In the genomic region with DNA sequence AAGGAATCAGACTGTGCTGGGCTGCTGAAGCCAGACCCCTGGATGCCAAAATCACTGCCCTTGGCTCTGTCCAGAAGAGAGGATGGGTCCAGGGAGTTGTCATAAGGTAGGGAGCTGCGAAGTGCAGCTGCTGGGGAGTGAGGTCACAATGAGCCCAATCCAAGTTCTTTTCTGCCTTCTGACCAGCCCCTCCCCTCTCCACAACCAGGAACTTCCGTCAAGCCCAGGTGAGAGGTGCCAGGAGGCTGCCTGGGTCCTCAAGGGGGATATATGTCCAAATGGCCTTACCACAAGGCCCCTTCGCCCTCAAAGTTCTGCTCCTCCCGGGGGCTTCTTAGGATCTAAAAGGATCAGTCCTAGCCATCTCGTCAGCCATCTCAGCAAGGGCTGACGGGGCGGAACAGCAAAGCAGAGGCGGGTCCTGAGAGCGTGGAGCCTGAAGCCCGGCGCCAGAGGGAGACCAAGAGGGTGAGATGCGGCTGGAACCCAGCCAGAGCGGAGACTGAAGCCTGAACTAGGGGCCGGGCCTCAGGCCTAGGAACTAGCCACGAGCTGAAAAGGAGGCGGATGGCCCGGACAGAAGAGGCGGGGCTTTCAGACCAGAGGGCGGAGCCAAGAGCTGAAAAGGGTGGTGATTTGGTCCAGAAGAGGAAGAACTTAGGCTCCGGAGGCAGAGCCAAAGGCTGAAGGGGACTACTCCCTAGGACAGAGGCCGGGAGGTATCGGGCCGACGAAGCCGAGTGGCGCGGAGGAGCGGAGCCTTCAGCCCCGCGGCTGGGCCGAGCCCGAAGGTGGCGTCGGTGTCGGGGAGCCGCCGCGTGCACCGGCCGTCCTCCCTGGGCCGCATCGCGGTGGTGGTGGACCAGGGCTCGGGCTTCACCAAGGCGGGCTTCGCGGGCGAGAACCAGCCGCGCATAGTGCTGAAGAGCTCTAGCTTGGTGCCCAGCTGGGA, we compare ENCODE assay signal across 8 cellular contexts. TPM values are rescaled to one million over a fixed set of nuclear protein-coding genes. Genes with fewer than 3 reads are reported as not detected.
DNase-seq lines count a peak whose midpoint lies in the region; ATAC-seq and TF ChIP-seq lines count a peak whose summit lies in the region.

A gene (plus strand): TSS at position 651 of the 952 bp plus-strand sequence. CDS start 555 bp downstream, outside the sequence.

- peak within 1 kb of the TSS; percentile 41 to 60 for H3K9ac ChIP-seq in duodenal mucosa (ENCODE audit: low read depth in 1 of 2, low read length in 2 of 2)
- peak within 1 kb of the TSS in 1 of 2 donors; percentile 52 for H3K9ac ChIP-seq in liver (ENCODE audit: low read depth in 1 of 2, low read length in 2 of 2)

- WGBS in liver = 19% methylated on average over 50 of the region's 50 CpGs

- no peaks in the 10 kb centered on the region for H3K9me3 Mint-ChIP-seq in activated CD4-positive, alpha-beta memory T cell treated with anti-CD3 and anti-CD28 coated beads, Interleukin-2, amount 10 ng/mL, durations not matched to agents 7 days and 5 days

- CTCF ChIA-PET in AG04449 (lab: Yijun Ruan, JAX) = interaction anchor here (0.7 to 8.7 kb wide), 18 partner anchors 13 to 464 kb away, joined by 3 to 99 read pairs (median 5); a partner anchor contains a TSS
- CTCF ChIA-PET in activated CD4-positive, alpha-beta memory T cell treated with anti-CD3 and anti-CD28 coated beads, Interleukin-2, amount 10 ng/mL, durations not matched to agents 7 days and 5 days (lab: Charles Lee) = interaction anchor here (0.6 to 4.9 kb wide), 13 partner anchors 13 to 280 kb away, joined by 3 to 63 read pairs (median 6); a partner anchor contains a TSS

- peaks cover 11% of the 10 kb centered on the region for H3K36me3 Mint-ChIP-seq in activated CD4-positive, alpha-beta memory T cell treated with anti-CD3 and anti-CD28 coated beads, Interleukin-2, amount 10 ng/mL, durations not matched to agents 7 days and 5 days (ENCODE audit: low read depth)

- H3K4me3 ChIP-seq in AG04449 (ENCODE audit: low read depth, low read length) (peak within 1 kb of the TSS; percentile 58), duodenal mucosa (ENCODE audit: low read depth in 1 of 2, low read length in 2 of 2) (peak within 1 kb of the TSS; percentile 58 to 78), liver (ENCODE audit: low read depth in 1 of 3, low read length in 3 of 3) (peak within 1 kb of the TSS; percentile 49 to 64 (median 56))

- H3K27me3 Mint-ChIP-seq in activated CD4-positive, alpha-beta memory T cell treated with anti-CD3 and anti-CD28 coated beads, Interleukin-2, amount 10 ng/mL, durations not matched to agents 7 days and 5 days = no peaks in the 10 kb centered on the region

- TF ChIP-seq CTCF in AG04449 (IDR thresholded peaks at IDR 0.05; ENCODE audit: insufficient read depth, low read length, missing control alignments) (peak; percentile 66), liver (IDR thresholded peaks at IDR 0.05; ENCODE audit: low read depth, low read length, missing input control) (peak; percentile 11)

- peak within 1 kb of the TSS; percentile 90 for H3K27ac Mint-ChIP-seq in activated CD4-positive, alpha-beta memory T cell treated with anti-CD3 and anti-CD28 coated beads, Interleukin-2, amount 10 ng/mL, durations not matched to agents 7 days and 5 days

- H3K36me3 ChIP-seq in duodenal mucosa (ENCODE audit: control insufficient read depth in 1 of 2, insufficient read depth in 2 of 2, low read length in 2 of 2) (peaks cover 9 to 26% of the 10 kb centered on the region in 2 donors), liver (ENCODE audit: control insufficient read depth in 4 of 4, insufficient read depth in 3 of 4, low read depth in 1 of 4, low read length in 3 of 4) (peaks cover 0 to 4% (median 0%) of the 10 kb centered on the region in 4 donors)

- H3K4me3 Mint-ChIP-seq in activated CD4-positive, alpha-beta memory T cell treated with anti-CD3 and anti-CD28 coated beads, Interleukin-2, amount 10 ng/mL, durations not matched to agents 7 days and 5 days = peak within 1 kb of the TSS; percentile 91

- peak in 1 of 2 donors; percentile 58 for TF ChIP-seq RAD21 in liver (IDR thresholded peaks at IDR 0.05)

- POLR2A ChIA-PET in AG04449 (lab: Yijun Ruan, JAX) = interaction anchor here (0.7 to 1.3 kb wide), 4 partner anchors 8 to 224 kb away, joined by 3 to 4 read pairs (median 3); a partner anchor contains a TSS
- POLR2A ChIA-PET in activated CD4-positive, alpha-beta memory T cell treated with anti-CD3 and anti-CD28 coated beads, Interleukin-2, amount 10 ng/mL, durations not matched to agents 7 days and 5 days (lab: Charles Lee) = interaction anchor here (0.8 to 16.8 kb wide), 20 partner anchors 9 to 445 kb away, joined by 3 to 312 read pairs (median 10); a partner anchor contains a TSS

- H3K9me3 ChIP-seq in duodenal mucosa (ENCODE audit: control insufficient read depth in 1 of 2, low read length in 2 of 2) (no peaks in the 10 kb centered on the region), liver (ENCODE audit: control insufficient read depth in 4 of 4, low read length in 3 of 4) (no peaks in the 10 kb centered on the region)

- DNase-seq in AG04449 (ENCODE audit: low read depth, low spot score) = peak; percentile 79
- DNase-seq in NCI-H510A treated with DMSO at 0.1 percent for 48 hours (lab: John Stamatoyannopoulos, UW) = peak; percentile 92
- peak; percentile 88 for DNase-seq in activated CD4-positive, alpha-beta memory T cell treated with anti-CD3 and anti-CD28 coated beads, Interleukin-2, amount 10 ng/mL, durations not matched to agents 7 days and 5 days
- DNase-seq in stimulated activated CD4-positive, alpha-beta T cell treated with anti-CD3 and anti-CD28 coated beads, Interleukin-4, amount 100 ng/mL, for 1 hour = peak; percentile 82

- H3K4me1 ChIP-seq in duodenal mucosa (ENCODE audit: control insufficient read depth in 1 of 2, insufficient read depth in 2 of 2, low read length in 2 of 2) = peaks cover 26 to 50% of the 10 kb centered on the region in 2 donors
- peaks cover 3 to 48% (median 21%) of the 10 kb centered on the region in 4 donors for H3K4me1 ChIP-seq in liver (ENCODE audit: control insufficient read depth in 4 of 4, insufficient read depth in 4 of 4, low read length in 3 of 4)

- H3K27me3 ChIP-seq in duodenal mucosa (ENCODE audit: control insufficient read depth in 1 of 2, insufficient read depth in 2 of 2, low read length in 2 of 2) = no peaks in the 10 kb centered on the region
- H3K27me3 ChIP-seq in liver (ENCODE audit: control insufficient read depth in 4 of 4, insufficient read depth in 4 of 4, low read length in 3 of 4) = no peaks in the 10 kb centered on the region

- peaks cover 58% of the 10 kb centered on the region for H3K4me1 Mint-ChIP-seq in activated CD4-positive, alpha-beta memory T cell treated with anti-CD3 and anti-CD28 coated beads, Interleukin-2, amount 10 ng/mL, durations not matched to agents 7 days and 5 days

- H3K27ac ChIP-seq in duodenal mucosa (ENCODE audit: low read depth, low read length) (peak within 1 kb of the TSS; percentile 83), liver (ENCODE audit: low read depth in 1 of 2, low read length in 2 of 2) (peak within 1 kb of the TSS; percentile 70 to 75)

- ATAC-seq in GM18861 (IDR thresholded peaks at IDR 0.05; ENCODE audit: unreplicated experiment) (peak; percentile 63), HG03103 (IDR thresholded peaks at IDR 0.05; ENCODE audit: low read depth, unreplicated experiment) (peak; percentile 59)

TF ChIP-seq in liver, 16 proteins besides CTCF, POLR2A, EP300 and RAD21 (continues in another document):
- TF ChIP-seq YY1 (IDR thresholded peaks at IDR 0.05) (peak; percentile 68), FOXA2 (IDR thresholded peaks at IDR 0.05) (no peak), SP1 (IDR thresholded peaks at IDR 0.05) (peak; percentile 70), TAF1 (conservative IDR thresholded peaks at IDR 0.05) (no peak), HNF4A (conservative IDR thresholded peaks at IDR 0.05) (peak; percentile 20 to 28), NR2F2 (IDR thresholded peaks at IDR 0.05) (peak; percentile 31), HNF4G (IDR thresholded peaks at IDR 0.05) (no peak), RXRA (IDR thresholded peaks at IDR 0.05) (peak in 1 of 2 donors; percentile 39), GABPA (IDR thresholded peaks at IDR 0.05 in 1 of 2, conservative IDR thresholded peaks at IDR 0.05 in 1 of 2) (peak in 1 of 2 donors; percentile 22), JUND (IDR thresholded peaks at IDR 0.05) (no peak), EGR1 (IDR thresholded peaks at IDR 0.05; ENCODE audit: low read depth in 2 of 2) (no peak)
- TF ChIP-seq, protein P1, sequence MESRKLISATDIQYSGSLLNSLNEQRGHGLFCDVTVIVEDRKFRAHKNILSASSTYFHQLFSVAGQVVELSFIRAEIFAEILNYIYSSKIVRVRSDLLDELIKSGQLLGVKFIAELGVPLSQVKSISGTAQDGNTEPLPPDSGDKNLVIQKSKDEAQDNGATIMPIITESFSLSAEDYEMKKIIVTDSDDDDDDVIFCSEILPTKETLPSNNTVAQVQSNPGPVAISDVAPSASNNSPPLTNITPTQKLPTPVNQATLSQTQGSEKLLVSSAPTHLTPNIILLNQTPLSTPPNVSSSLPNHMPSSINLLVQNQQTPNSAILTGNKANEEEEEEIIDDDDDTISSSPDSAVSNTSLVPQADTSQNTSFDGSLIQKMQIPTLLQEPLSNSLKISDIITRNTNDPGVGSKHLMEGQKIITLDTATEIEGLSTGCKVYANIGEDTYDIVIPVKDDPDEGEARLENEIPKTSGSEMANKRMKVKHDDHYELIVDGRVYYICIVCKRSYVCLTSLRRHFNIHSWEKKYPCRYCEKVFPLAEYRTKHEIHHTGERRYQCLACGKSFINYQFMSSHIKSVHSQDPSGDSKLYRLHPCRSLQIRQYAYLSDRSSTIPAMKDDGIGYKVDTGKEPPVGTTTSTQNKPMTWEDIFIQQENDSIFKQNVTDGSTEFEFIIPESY (IDR thresholded peaks at IDR 0.05) = no peak
- TF ChIP-seq, protein P2, sequence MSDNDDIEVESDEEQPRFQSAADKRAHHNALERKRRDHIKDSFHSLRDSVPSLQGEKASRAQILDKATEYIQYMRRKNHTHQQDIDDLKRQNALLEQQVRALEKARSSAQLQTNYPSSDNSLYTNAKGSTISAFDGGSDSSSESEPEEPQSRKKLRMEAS (IDR thresholded peaks at IDR 0.05) = no peak

RNA-seq across cellular contexts. Expression of the gene that starts here (rescaled TPM):
- 1 to 10 TPM; 3.7 to 4.5 TPM for total RNA-seq in activated CD4-positive, alpha-beta memory T cell treated with anti-CD3 and anti-CD28 coated beads, Interleukin-2, amount 10 ng/mL, durations not matched to agents 7 days and 5 days
- under 1 TPM; 0.33 to 0.50 TPM for total RNA-seq in liver
- under 1 TPM; 0.10 to 0.37 TPM for polyA plus RNA-seq in liver

Comparison
In these comparisons a context has a peak if more than half of its experiments do, and no peak if none do; other contexts are left out.
1. Peak in every context shown above with its lines: DNase-seq, ATAC-seq, H3K4me3 ChIP-seq and H3K27ac ChIP-seq.